In genomic region chr6:27668442-27669275, GRCh38 we compare ENCODE assay signal across 1 cellular context.
TF ChIP-seq lines count a peak whose summit lies in the region.

No MANE protein-coding gene starts in this region.

TF ChIP-seq in HepG2, 621 proteins besides CTCF, POLR2A, EP300 and RAD21 (continued from another document and continues in another):
- no peak for TF ChIP-seq MTERF4 (CRISPR knock-in tag; IDR thresholded peaks at IDR 0.05)
- TF ChIP-seq RFX3 (CRISPR knock-in tag; IDR thresholded peaks at IDR 0.05) = no peak
- TF ChIP-seq ZNF567 (CRISPR knock-in tag; IDR thresholded peaks at IDR 0.05; ENCODE audit: borderline replicate concordance) = no peak
- TF ChIP-seq ZNF335 (CRISPR knock-in tag; IDR thresholded peaks at IDR 0.05) = no peak
- TF ChIP-seq BCLAF1 (IDR thresholded peaks at IDR 0.05) = no peak
- no peak for TF ChIP-seq MZF1 (CRISPR knock-in tag; IDR thresholded peaks at IDR 0.05; ENCODE audit: borderline replicate concordance)
- TF ChIP-seq CC2D1A (CRISPR knock-in tag; IDR thresholded peaks at IDR 0.05) = 0 out of 2 replicates have a peak, but pooled peaks have one; percentile 64
- TF ChIP-seq EZH2 (conservative IDR thresholded peaks at IDR 0.05; ENCODE audit: low read depth, low read length) = no peak
- no peak for TF ChIP-seq ZNF3 (CRISPR knock-in tag; IDR thresholded peaks at IDR 0.05)
- TF ChIP-seq SSRP1 (CRISPR knock-in tag; IDR thresholded peaks at IDR 0.05) = peak; percentile 97
- TF ChIP-seq ZNF530 (CRISPR knock-in tag; IDR thresholded peaks at IDR 0.05; ENCODE audit: low read depth) = no peak
- no peak for TF ChIP-seq GABPA (IDR thresholded peaks at IDR 0.05; ENCODE audit: low read depth, low read length)
- no peak for TF ChIP-seq GABPA (CRISPR knock-in tag; IDR thresholded peaks at IDR 0.05; ENCODE audit: low read depth)
- no peak for TF ChIP-seq ZNF564 (CRISPR knock-in tag; IDR thresholded peaks at IDR 0.05)
- no peak for TF ChIP-seq YEATS4 (CRISPR knock-in tag; IDR thresholded peaks at IDR 0.05; ENCODE audit: borderline replicate concordance)
- TF ChIP-seq ZNF773 (CRISPR knock-in tag; IDR thresholded peaks at IDR 0.05; ENCODE audit: borderline replicate concordance) = no peak
- no peak for TF ChIP-seq HNF1A (IDR thresholded peaks at IDR 0.05; ENCODE audit: low read depth)
- TF ChIP-seq HNF1A (CRISPR knock-in tag; IDR thresholded peaks at IDR 0.05; ENCODE audit: borderline replicate concordance) = no peak
- TF ChIP-seq PHF5A (CRISPR knock-in tag; IDR thresholded peaks at IDR 0.05; ENCODE audit: low read depth, unreplicated experiment) = no peak
- TF ChIP-seq KLF9 (CRISPR knock-in tag; IDR thresholded peaks at IDR 0.05; ENCODE audit: low read depth) = no peak; the same call in 1 of the 2 replicates
- no peak for TF ChIP-seq ZSCAN5A (CRISPR knock-in tag; IDR thresholded peaks at IDR 0.05; ENCODE audit: borderline replicate concordance)
- TF ChIP-seq ZNF142 (CRISPR knock-in tag; IDR thresholded peaks at IDR 0.05) = no peak
- TF ChIP-seq ZNF737 (CRISPR knock-in tag; IDR thresholded peaks at IDR 0.05; ENCODE audit: borderline replicate concordance) = no peak; the same call in 1 of the 2 replicates
- peak; percentile 29; the same call in 1 of the 2 replicates for TF ChIP-seq ZNF20 (CRISPR knock-in tag; IDR thresholded peaks at IDR 0.05)
- no peak for TF ChIP-seq ZBTB25 (CRISPR knock-in tag; IDR thresholded peaks at IDR 0.05)
- TF ChIP-seq CBFB (CRISPR knock-in tag; IDR thresholded peaks at IDR 0.05) = no peak
- TF ChIP-seq SMAD9 (CRISPR knock-in tag; IDR thresholded peaks at IDR 0.05) = 0 out of 2 replicates have a peak, but pooled peaks have one; percentile 27
- no peak for TF ChIP-seq POLR2G (IDR thresholded peaks at IDR 0.05; ENCODE audit: low read depth, low read length)
- TF ChIP-seq CERS6 (CRISPR knock-in tag; IDR thresholded peaks at IDR 0.05) = no peak
- TF ChIP-seq ZNF484 (CRISPR knock-in tag; IDR thresholded peaks at IDR 0.05; ENCODE audit: borderline replicate concordance, low read depth) = no peak
- TF ChIP-seq MAZ (IDR thresholded peaks at IDR 0.05; ENCODE audit: borderline replicate concordance, low read depth, low read length) = no peak
- TF ChIP-seq MAZ (CRISPR knock-in tag; IDR thresholded peaks at IDR 0.05; ENCODE audit: low read depth) = no peak
- TF ChIP-seq SOX13 (IDR thresholded peaks at IDR 0.05) = no peak
- TF ChIP-seq SOX13 (CRISPR knock-in tag; conservative IDR thresholded peaks at IDR 0.05 in 1 of 2, IDR thresholded peaks at IDR 0.05 in 1 of 2) = 0 out of 4 replicates have a peak, but pooled peaks of 1 of the 2 experiments have one; percentile 20
- no peak for TF ChIP-seq SOX6 (IDR thresholded peaks at IDR 0.05)
- TF ChIP-seq SOX6 (CRISPR knock-in tag; IDR thresholded peaks at IDR 0.05) = peak; percentile 37; the same call in 1 of the 2 replicates
- 0 out of 4 replicates have a peak, but pooled peaks of 1 of the 2 experiments have one; percentile 25 for TF ChIP-seq REST (IDR thresholded peaks at IDR 0.05; ENCODE audit: borderline replicate concordance in 1 of 2, low read depth in 1 of 2, low read length in 2 of 2)
